40 cellular contexts compared by ENCODE assay signal in genomic region chr9:85192750-85193149, GRCh38.
"Had no signal": no experiment of that assay in that cellular context is flagged by ENCODE, and none has a peak within 500 bp of the region (broad histone marks: within the 10 kb centered on the region; RNA-seq: fewer than 3 reads in every experiment).

No MANE protein-coding gene starts in this region.

- H3K27ac ChIP-seq: adrenal gland, ascending aorta, body of pancreas, brain microvascular endothelial cell, breast epithelium, cardiac muscle cell had no signal

- H3K27ac Mint-ChIP-seq: activated naive CD4-positive, alpha-beta T cell treated with anti-CD3 and anti-CD28 coated beads for 36 hours; activated naive CD4-positive, alpha-beta T cell treated with anti-CD3 and anti-CD28 coated beads, Interleukin-2, amount 10 ng/mL, durations not matched to agents 7 days and 5 days; activated naive CD4-positive, alpha-beta T cell treated with anti-CD3 and anti-CD28 coated beads, Interleukin-2, amount 50 U/mL, for 24 hours; activated naive CD4-positive, alpha-beta T cell treated with anti-CD3 and anti-CD28 coated beads, Interleukin-2, amount 50 U/mL, for 72 hours; activated naive CD8-positive, alpha-beta T cell; activated naive CD8-positive, alpha-beta T cell treated with anti-CD3 and anti-CD28 coated beads for 36 hours; activated naive CD8-positive, alpha-beta T cell treated with anti-CD3 and anti-CD28 coated beads, Interleukin-2, amount 10 ng/mL, durations not matched to agents 7 days and 5 days; activated naive CD8-positive, alpha-beta T cell treated with anti-CD3 and anti-CD28 coated beads, Interleukin-2, amount 50 U/mL, for 24 hours; activated T-cell treated with anti-CD3 and anti-CD28 coated beads, Interleukin-2, amount 50 U/mL, for 24 hours; activated T-cell treated with anti-CD3 and anti-CD28 coated beads, Interleukin-2, amount 50 U/mL, for 72 hours; activated T-helper 1 cell treated with anti-CD3 and anti-CD28 coated beads, Interleukin-12 subunit alpha, Interleukin-12 subunit beta, Interleukin-2, Interleukin-4 antibody, amounts not matched to agents 30 ng/mL and 10 ng/mL and 1 ng/mL, durations not matched to agents 14 hours and 24 hours and 36 hours; activated T-helper 17 cell treated with anti-CD3 and anti-CD28 coated beads, Interleukin-2, amount 50 U/mL, for 72 hours; activated T-helper 2 cell treated with anti-CD3 and anti-CD28 coated beads, Interferon-gamma antibody, Interleukin-2, Interleukin-4, amounts not matched to agents 10 μg/mL and 5 μg/mL and 100 μg/mL, durations not matched to agents 14 hours and 24 hours and 36 hours; brain had no signal

- H3K4me1 Mint-ChIP-seq: activated naive CD4-positive, alpha-beta T cell treated with anti-CD3 and anti-CD28 coated beads, Interleukin-2, amount 10 ng/mL, durations not matched to agents 7 days and 5 days; activated naive CD4-positive, alpha-beta T cell treated with anti-CD3 and anti-CD28 coated beads, Interleukin-2, amount 50 U/mL, for 24 hours; activated naive CD8-positive, alpha-beta T cell treated with anti-CD3 and anti-CD28 coated beads for 36 hours; activated naive CD8-positive, alpha-beta T cell treated with anti-CD3 and anti-CD28 coated beads, Interleukin-2, amount 10 ng/mL, durations not matched to agents 7 days and 5 days; activated naive CD8-positive, alpha-beta T cell treated with anti-CD3 and anti-CD28 coated beads, Interleukin-2, amount 50 U/mL, for 24 hours; activated T-helper 17 cell treated with anti-CD3 and anti-CD28 coated beads, Interleukin-2, amount 50 U/mL, for 72 hours; central memory CD8-positive, alpha-beta T cell had no signal

- H3K9me3 Mint-ChIP-seq: activated naive CD4-positive, alpha-beta T cell treated with anti-CD3 and anti-CD28 coated beads, Interleukin-2, amount 50 U/mL, for 24 hours had no signal

- H3K36me3 Mint-ChIP-seq: activated naive CD4-positive, alpha-beta T cell treated with anti-CD3 and anti-CD28 coated beads, Interleukin-2, amount 10 ng/mL, durations not matched to agents 7 days and 5 days; activated naive CD4-positive, alpha-beta T cell treated with anti-CD3 and anti-CD28 coated beads, Interleukin-2, amount 50 U/mL, for 24 hours; activated naive CD8-positive, alpha-beta T cell; activated naive CD8-positive, alpha-beta T cell treated with anti-CD3 and anti-CD28 coated beads for 36 hours; activated naive CD8-positive, alpha-beta T cell treated with anti-CD3 and anti-CD28 coated beads, Interleukin-2, amount 10 ng/mL, durations not matched to agents 7 days and 5 days had no signal

- H3K27me3 Mint-ChIP-seq: activated naive CD4-positive, alpha-beta T cell treated with anti-CD3 and anti-CD28 coated beads, Interleukin-2, amount 10 ng/mL, durations not matched to agents 7 days and 5 days; activated naive CD8-positive, alpha-beta T cell treated with anti-CD3 and anti-CD28 coated beads for 36 hours; activated naive CD8-positive, alpha-beta T cell treated with anti-CD3 and anti-CD28 coated beads, Interleukin-2, amount 10 ng/mL, durations not matched to agents 7 days and 5 days; activated naive CD8-positive, alpha-beta T cell treated with anti-CD3 and anti-CD28 coated beads, Interleukin-2, amount 50 U/mL, for 24 hours; activated T-cell treated with anti-CD3 and anti-CD28 coated beads, Interleukin-2, amount 50 U/mL, for 24 hours had no signal

- H3K4me3 ChIP-seq: adrenal gland, ascending aorta, body of pancreas, breast epithelium, cardiac muscle cell had no signal

- H3K4me3 Mint-ChIP-seq: activated naive CD4-positive, alpha-beta T cell treated with anti-CD3 and anti-CD28 coated beads for 36 hours; activated naive CD4-positive, alpha-beta T cell treated with anti-CD3 and anti-CD28 coated beads, Interleukin-2, amount 10 ng/mL, durations not matched to agents 7 days and 5 days; activated naive CD4-positive, alpha-beta T cell treated with anti-CD3 and anti-CD28 coated beads, Interleukin-2, amount 50 U/mL, for 24 hours; activated naive CD8-positive, alpha-beta T cell; activated naive CD8-positive, alpha-beta T cell treated with anti-CD3 and anti-CD28 coated beads for 36 hours; activated naive CD8-positive, alpha-beta T cell treated with anti-CD3 and anti-CD28 coated beads, Interleukin-2, amount 10 ng/mL, durations not matched to agents 7 days and 5 days; activated naive CD8-positive, alpha-beta T cell treated with anti-CD3 and anti-CD28 coated beads, Interleukin-2, amount 50 U/mL, for 24 hours; activated T-cell treated with anti-CD3 and anti-CD28 coated beads, Interleukin-2, amount 50 U/mL, for 24 hours; activated T-cell treated with anti-CD3 and anti-CD28 coated beads, Interleukin-2, amount 50 U/mL, for 4 hours; activated T-cell treated with anti-CD3 and anti-CD28 coated beads, Interleukin-2, amount 50 U/mL, for 72 hours; activated T-helper 1 cell treated with anti-CD3 and anti-CD28 coated beads, Interleukin-12 subunit alpha, Interleukin-12 subunit beta, Interleukin-2, Interleukin-4 antibody, amounts not matched to agents 30 ng/mL and 10 ng/mL and 1 ng/mL, durations not matched to agents 14 hours and 24 hours and 36 hours; activated T-helper 17 cell treated with anti-CD3 and anti-CD28 coated beads, Interleukin-2, amount 50 U/mL, for 72 hours; brain; central memory CD8-positive, alpha-beta T cell had no signal

- DNase-seq: activated effector memory CD4-positive, alpha-beta T cell treated with anti-CD3 and anti-CD28 coated beads, Interleukin-2, amount 50 U/mL, for 16 hours; activated effector memory CD4-positive, alpha-beta T cell treated with Interleukin-2 at 50 U/mL for 16 hours; activated gamma-delta T cell; activated gamma-delta T cell treated with Interleukin-2 at 50 U/mL for 16 hours; activated naive CD4-positive, alpha-beta T cell; activated naive CD4-positive, alpha-beta T cell treated with anti-CD3 and anti-CD28 coated beads for 36 hours; activated naive CD4-positive, alpha-beta T cell treated with anti-CD3 and anti-CD28 coated beads, Interleukin-2, amount 10 ng/mL, durations not matched to agents 7 days and 5 days; activated naive CD4-positive, alpha-beta T cell treated with anti-CD3 and anti-CD28 coated beads, Interleukin-2, amount 50 U/mL, for 16 hours; activated naive CD4-positive, alpha-beta T cell treated with Interleukin-2 at 50 U/mL for 16 hours; activated naive CD8-positive, alpha-beta T cell treated with anti-CD3 and anti-CD28 coated beads for 36 hours; activated naive CD8-positive, alpha-beta T cell treated with anti-CD3 and anti-CD28 coated beads, Interleukin-2, amount 10 ng/mL, durations not matched to agents 7 days and 5 days; activated naive CD8-positive, alpha-beta T cell treated with anti-CD3 and anti-CD28 coated beads, Interleukin-2, amount 50 U/mL, for 24 hours; activated T-cell treated with anti-CD3 and anti-CD28 coated beads, Interleukin-2, amount 50 U/mL, for 1 hour; activated T-cell treated with anti-CD3 and anti-CD28 coated beads, Interleukin-2, amount 50 U/mL, for 24 hours; activated T-cell treated with anti-CD3 and anti-CD28 coated beads, Interleukin-2, amount 50 U/mL, for 4 hours; activated T-cell treated with anti-CD3 and anti-CD28 coated beads, Interleukin-2, amount 50 U/mL, for 48 hours; activated T-cell treated with anti-CD3 and anti-CD28 coated beads, Interleukin-2, amount 50 U/mL, for 72 hours; adrenal gland; amniotic stem cell; amygdala; anterior cingulate cortex; aorta; body of pancreas; brain microvascular endothelial cell; caudate nucleus; central memory CD4-positive, alpha-beta T cell; cerebellar nuclear complex had no signal

- H3K9me3 ChIP-seq: adrenal gland, ascending aorta, body of pancreas, breast epithelium had no signal

- H3K27me3 ChIP-seq: adrenal gland, ascending aorta, body of pancreas, brain microvascular endothelial cell, breast epithelium, cardiac muscle cell had no signal

- H3K36me3 ChIP-seq: adrenal gland, ascending aorta, brain microvascular endothelial cell, breast epithelium, cardiac muscle cell had no signal

- FAIRE-seq: astrocyte, bronchial epithelial cell had no signal

- H3K4me1 ChIP-seq: adrenal gland, ascending aorta, body of pancreas, breast epithelium had no signal

- ATAC-seq: activated naive CD4-positive, alpha-beta T cell treated with anti-CD3 and anti-CD28 coated beads, Interleukin-2, amount 50 U/mL, for 72 hours; activated naive CD8-positive, alpha-beta T cell treated with anti-CD3 and anti-CD28 coated beads, Interleukin-2, amount 50 U/mL, for 24 hours; activated T-cell treated with anti-CD3 and anti-CD28 coated beads, Interleukin-2, amount 50 U/mL, for 4 hours; activated T-cell treated with anti-CD3 and anti-CD28 coated beads, Interleukin-2, amount 50 U/mL, for 72 hours; activated T-helper 17 cell treated with anti-CD3 and anti-CD28 coated beads, Interleukin-2, amount 50 U/mL, for 72 hours; body of pancreas had no signal
